ENCODE assay signal across 1 cellular context in genomic region chr10:103911021-103911459, GRCh38.
TF ChIP-seq lines count a peak whose summit lies in the region.

No MANE protein-coding gene starts in this region.

TF ChIP-seq in H1, 55 proteins besides CTCF, POLR2A, EP300 and RAD21 (continued from another document):
- no peak for TF ChIP-seq SIN3A (conservative IDR thresholded peaks at IDR 0.05 in 1 of 2, IDR thresholded peaks at IDR 0.05 in 1 of 2; ENCODE audit: low read depth in 1 of 2, low read length in 2 of 2)
- no peak for TF ChIP-seq YY1 (IDR thresholded peaks at IDR 0.05; ENCODE audit: low read depth, low read length)
- TF ChIP-seq CREB1 (IDR thresholded peaks at IDR 0.05), result no peak
- TF ChIP-seq KDM4A (IDR thresholded peaks at IDR 0.05; ENCODE audit: low read depth, low read length, severe bottlenecking), result no peak
- TF ChIP-seq SAP30 (IDR thresholded peaks at IDR 0.05; ENCODE audit: insufficient read depth, insufficient replicate concordance, low read length), result no peak
